1 cellular context compared by ENCODE assay signal in genomic region chr5:6687501-6687900, GRCh38.
TF ChIP-seq lines count a peak whose summit lies in the region.

No MANE protein-coding gene starts in this region.

TF ChIP-seq in GM23338, 12 proteins besides CTCF, POLR2A, EP300 and RAD21:
- TF ChIP-seq ZNF462 (CRISPR knock-in tag; IDR thresholded peaks at IDR 0.05) (no peak), POLR2AphosphoS5 (IDR thresholded peaks at IDR 0.05; ENCODE audit: low read depth) (no peak), STAT1 (IDR thresholded peaks at IDR 0.05; ENCODE audit: unreplicated experiment) (no peak), ZNF331 (CRISPR knock-in tag; IDR thresholded peaks at IDR 0.05; ENCODE audit: low read depth) (no peak), ETS1 (IDR thresholded peaks at IDR 0.05) (no peak)
TF ChIP-seq in GM23338: peak in this region for 0.
